ENCODE assay signal across 19 cellular contexts in genomic region chr4:140693577-140693976, GRCh38.
"Had no signal": no experiment of that assay in that cellular context is flagged by ENCODE, and none has a peak within 500 bp of the region (broad histone marks: within the 10 kb centered on the region; RNA-seq: fewer than 3 reads in every experiment).

No MANE protein-coding gene starts in this region.

- H3K36me3 Mint-ChIP-seq: naive thymus-derived CD4-positive, alpha-beta T cell had no signal

- H3K27ac Mint-ChIP-seq: activated naive CD4-positive, alpha-beta T cell treated with anti-CD3 and anti-CD28 coated beads for 36 hours; activated naive CD8-positive, alpha-beta T cell treated with anti-CD3 and anti-CD28 coated beads, Interleukin-2, amount 50 U/mL, for 24 hours; activated T-helper 17 cell treated with anti-CD3 and anti-CD28 coated beads, Interleukin-2, amount 50 U/mL, for 72 hours; naive thymus-derived CD4-positive, alpha-beta T cell had no signal

- H3K4me1 Mint-ChIP-seq: activated naive CD8-positive, alpha-beta T cell treated with anti-CD3 and anti-CD28 coated beads, Interleukin-2, amount 50 U/mL, for 24 hours; activated T-helper 17 cell treated with anti-CD3 and anti-CD28 coated beads, Interleukin-2, amount 50 U/mL, for 72 hours; naive thymus-derived CD4-positive, alpha-beta T cell had no signal

- H3K4me3 ChIP-seq: colonic mucosa, mucosa of descending colon, SJSA1 had no signal

- H3K36me3 ChIP-seq: colonic mucosa, SJSA1 had no signal

- H3K4me3 Mint-ChIP-seq: activated naive CD4-positive, alpha-beta T cell treated with anti-CD3 and anti-CD28 coated beads for 36 hours; activated naive CD8-positive, alpha-beta T cell treated with anti-CD3 and anti-CD28 coated beads, Interleukin-2, amount 50 U/mL, for 24 hours; activated T-helper 17 cell treated with anti-CD3 and anti-CD28 coated beads, Interleukin-2, amount 50 U/mL, for 72 hours; naive thymus-derived CD4-positive, alpha-beta T cell had no signal

- H3K27me3 ChIP-seq: colonic mucosa, foreskin keratinocyte, SJSA1 had no signal

- DNase-seq: activated CD4-positive, alpha-beta T cell treated with anti-CD3 and anti-CD28 coated beads, Interleukin-2, amount 50 U/mL, for 1 hour; activated naive CD4-positive, alpha-beta T cell treated with anti-CD3 and anti-CD28 coated beads for 36 hours; activated naive CD8-positive, alpha-beta T cell treated with anti-CD3 and anti-CD28 coated beads, Interleukin-2, amount 50 U/mL, for 24 hours; activated T-cell treated with anti-CD3 and anti-CD28 coated beads for 4 hours; caudate nucleus; colonic mucosa; foreskin keratinocyte; glutamatergic neuron; left cardiac atrium; mammary epithelial cell; mucosa of descending colon; naive thymus-derived CD4-positive, alpha-beta T cell; stimulated activated CD4-positive, alpha-beta T cell treated with anti-CD3 and anti-CD28 coated beads, Interleukin-15, amount 100 ng/mL, for 24 hours; stimulated activated CD4-positive, alpha-beta T cell treated with anti-CD3 and anti-CD28 coated beads, Interleukin-4, amount 100 ng/mL, for 1 hour; stimulated activated naive CD4-positive, alpha-beta T cell; substantia nigra; trophoblast cell had no signal

- H3K9me3 ChIP-seq: colonic mucosa, mucosa of descending colon, SJSA1 had no signal

- H3K9me3 Mint-ChIP-seq: activated naive CD4-positive, alpha-beta T cell treated with anti-CD3 and anti-CD28 coated beads for 36 hours; activated naive CD8-positive, alpha-beta T cell treated with anti-CD3 and anti-CD28 coated beads, Interleukin-2, amount 50 U/mL, for 24 hours; activated T-helper 17 cell treated with anti-CD3 and anti-CD28 coated beads, Interleukin-2, amount 50 U/mL, for 72 hours; naive thymus-derived CD4-positive, alpha-beta T cell had no signal

- H3K27ac ChIP-seq: colonic mucosa, foreskin keratinocyte, SJSA1 had no signal

- H3K4me1 ChIP-seq: colonic mucosa had no signal
